Comparison of ENCODE assay signal across 37 cellular contexts in genomic region chr5:30879887-30880286, GRCh38.
"Had no signal": no experiment of that assay in that cellular context is flagged by ENCODE, and none has a peak within 500 bp of the region (broad histone marks: within the 10 kb centered on the region; RNA-seq: fewer than 3 reads in every experiment).

No MANE protein-coding gene starts in this region.

- DNase-seq: Karpas-422, Kasumi-1, MG63, MM.1S, MV-4-11, NCI-H1048, NCI-H1092, NCI-H1092 treated with DMSO at 0.1 percent for 48 hours, NCI-H1105, NCI-H1105 treated with DMSO at 0.1 percent for 48 hours, NCI-H1417, NCI-H1417 treated with DMSO at 0.1 percent for 48 hours, NCI-H1436, NCI-H1436 treated with DMSO at 0.1 percent for 48 hours, NCI-H146, NCI-H1694, NCI-H1694 treated with DMSO at 0.1 percent for 48 hours, NCI-H187, NCI-H187 treated with DMSO at 0.1 percent for 48 hours, NCI-H1930, NCI-H2029, NCI-H2029 treated with DMSO at 0.1 percent for 48 hours, NCI-H2081, NCI-H2081 treated with DMSO at 0.1 percent for 48 hours, NCI-H2107, NCI-H2171, NCI-H2171 treated with DMSO at 0.1 percent for 48 hours, NCI-H2227 treated with DMSO at 0.1 percent for 48 hours, NCI-H226, NCI-H345, NCI-H446, NCI-H446 treated with DMSO at 0.1 percent for 48 hours, NCI-H510A, NCI-H510A treated with DMSO at 0.1 percent for 48 hours, NCI-H524, NCI-H524 treated with DMSO at 0.1 percent for 48 hours had no signal

- H3K4me3 ChIP-seq: MG63 had no signal

- H3K4me2 ChIP-seq: KMS-11 had no signal

- H3K27ac ChIP-seq: KMS-11 had no signal

- H3K27me3 ChIP-seq: MG63 had no signal

- H3K9ac ChIP-seq: KMS-11 had no signal

- H3K36me3 ChIP-seq: MG63 had no signal
